ENCODE assay signal across 20 cellular contexts in the genomic region with DNA sequence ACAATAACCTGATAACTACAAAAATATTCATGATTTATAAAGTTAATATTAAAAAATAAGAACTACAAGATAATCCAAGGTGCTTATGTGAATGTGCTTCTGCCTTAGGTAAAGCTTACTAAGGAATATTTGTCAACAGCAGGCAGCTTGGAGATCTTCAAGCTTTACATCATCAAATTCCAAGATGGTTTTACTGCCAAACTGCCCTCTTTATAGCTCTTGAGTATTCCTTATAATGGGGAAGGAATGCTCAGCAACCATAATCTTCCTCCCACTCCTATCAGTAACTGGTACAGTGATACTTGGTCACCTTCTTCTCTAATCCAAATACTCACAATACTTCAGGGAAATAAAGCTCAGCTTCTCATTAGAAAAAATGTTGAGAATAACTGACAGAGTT. TPM values are rescaled to one million over a fixed set of nuclear protein-coding genes. Genes with fewer than 3 reads are reported as not detected.
DNase-seq lines count a peak whose midpoint lies in the region; ATAC-seq, FAIRE-seq and TF ChIP-seq lines count a peak whose summit lies in the region.
"Had no signal": no experiment of that assay in that cellular context is flagged by ENCODE, and none has a peak within 500 bp of the region (broad histone marks: within the 10 kb centered on the region; RNA-seq: fewer than 3 reads in every experiment).

No MANE protein-coding gene starts in this region.

- intact Hi-C loops in left ventricle myocardium inferior (cut with micrococcal nuclease) = no loop called here

- no peaks in the 10 kb centered on the region for H3K9me3 ChIP-seq in left ventricle myocardium inferior (replicated peaks)
- H3K9me3 ChIP-seq: ascending aorta, vagina had no signal

- DNase-seq in EH (ENCODE audit: low read depth) = peak; percentile 83
- DNase-seq in RCC 7860 (ENCODE audit: low spot score) = peak; percentile 11
- DNase-seq in fibroblast of mammary gland (ENCODE audit: low read depth) = peak; percentile 73
- DNase-seq in retinal pigment epithelial cell (ENCODE audit: low read depth) = peak; percentile 72
- no peak for DNase-seq in left ventricle myocardium inferior
- no peak for DNase-seq in DMS79 (lab: John Stamatoyannopoulos, UW)
- DNase-seq: activated CD8-positive, alpha-beta T cell treated with anti-CD3 and anti-CD28 coated beads, Interleukin-2, amount 10 ng/mL, durations not matched to agents 7 days and 5 days; CD8-positive, alpha-beta memory T cell; effector CD4-positive, alpha-beta T cell; GDM1; MM.1S; NCI-H2029; NCI-H526 treated with DMSO at 0.1 percent for 48 hours; occipital lobe; small intestine; stimulated activated naive CD4-positive, alpha-beta T cell treated with Interleukin-2 at 50 U/mL for 16 hours had no signal

- no peak overlapping the region for H3K4me3 ChIP-seq in fibroblast of mammary gland (ENCODE audit: control insufficient read depth, low read depth, low read length)
- no peak overlapping the region for H3K4me3 ChIP-seq in retinal pigment epithelial cell (ENCODE audit: low read length)
- H3K4me3 ChIP-seq in left ventricle myocardium inferior = no peak overlapping the region
- H3K4me3 ChIP-seq: ascending aorta, vagina had no signal

- ATAC-seq in HG03025 (IDR thresholded peaks at IDR 0.05; ENCODE audit: low FRiP score, unreplicated experiment) (no peak), HG02885 (IDR thresholded peaks at IDR 0.05; ENCODE audit: poor library complexity, unreplicated experiment) (no peak)
- ATAC-seq: activated CD8-positive, alpha-beta T cell treated with anti-CD3 and anti-CD28 coated beads, Interleukin-2, amount 10 ng/mL, durations not matched to agents 7 days and 5 days had no signal

- FAIRE-seq in RCC 7860 (lab: Jason Lieb, UNC) = no peak
- FAIRE-seq: small intestine had no signal

- TF ChIP-seq CTCF in fibroblast of mammary gland (conservative IDR thresholded peaks at IDR 0.05; ENCODE audit: control insufficient read depth, insufficient read depth, low read depth, low read length) = no peak
- no peak for TF ChIP-seq CTCF in retinal pigment epithelial cell (conservative IDR thresholded peaks at IDR 0.05; ENCODE audit: low read depth, low read length)
- TF ChIP-seq CTCF in left ventricle myocardium inferior (IDR thresholded peaks at IDR 0.05; ENCODE audit: borderline replicate concordance) = no peak

- H3K4me1 ChIP-seq in left ventricle myocardium inferior = peaks cover 13% of the 10 kb centered on the region
- H3K4me1 ChIP-seq: ascending aorta had no signal

- no peak overlapping the region for H3K27ac ChIP-seq in left ventricle myocardium inferior (replicated peaks)
- H3K27ac ChIP-seq: ascending aorta, vagina had no signal

- H3K27me3 ChIP-seq in left ventricle myocardium inferior (ENCODE audit: low read depth) = no peaks in the 10 kb centered on the region
- H3K27me3 ChIP-seq: ascending aorta, vagina had no signal

- H3K36me3 ChIP-seq in left ventricle myocardium inferior = no peaks in the 10 kb centered on the region
- H3K36me3 ChIP-seq: ascending aorta, vagina had no signal

RNA-seq across cellular contexts. Expression of a gene that starts 30.1 kb away (rescaled TPM):
- 17.8 TPM for total RNA-seq in left ventricle myocardium inferior

RNA-seq across cellular contexts. Expression of a gene that starts 40.9 kb away (rescaled TPM):
- total RNA-seq in left ventricle myocardium inferior = 14.2 TPM

Comparison
In these comparisons a context has a peak if more than half of its experiments do, and no peak if none do; other contexts are left out.
1. DNase-seq: peak in EH (single experiment), RCC 7860 (single experiment), fibroblast of mammary gland (single experiment) and retinal pigment epithelial cell (single experiment); none in left ventricle myocardium inferior (single experiment) and DMS79 (single experiment).